ENCODE assay signal across 27 cellular contexts in the genomic region with DNA sequence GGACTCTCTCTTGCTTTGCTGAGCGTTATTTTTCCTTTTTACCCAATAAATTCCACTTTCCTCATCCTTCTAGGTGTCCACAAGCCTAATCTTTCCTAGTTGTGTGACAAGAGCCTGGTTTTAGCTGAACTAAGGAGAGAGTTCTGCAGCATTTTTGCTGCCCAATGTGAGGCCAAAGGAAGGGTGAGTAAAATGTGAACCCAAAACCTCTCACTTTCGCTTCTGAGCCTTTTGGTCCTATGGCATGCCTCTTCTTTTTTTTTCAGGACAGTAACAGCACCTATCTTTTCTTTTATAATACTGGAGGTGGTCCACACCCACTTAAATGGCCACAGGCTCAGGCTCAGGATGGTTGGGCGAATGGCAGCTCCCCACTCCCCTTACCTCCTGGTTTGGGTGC.
"Had no signal": no experiment of that assay in that cellular context is flagged by ENCODE, and none has a peak within 500 bp of the region (broad histone marks: within the 10 kb centered on the region; RNA-seq: fewer than 3 reads in every experiment).

No MANE protein-coding gene starts in this region.

- DNase-seq: activated CD4-positive, alpha-beta T cell treated with anti-CD3 and anti-CD28 coated beads for 48 hours; activated CD4-positive, alpha-beta T cell treated with anti-CD3 and anti-CD28 coated beads, Interleukin-2, amount 50 U/mL, for 4 hours; activated CD4-positive, CD25-positive, alpha-beta regulatory T cell treated with anti-CD3 and anti-CD28 coated beads, Interleukin-2, amount 50 U/mL, for 72 hours; activated CD8-positive, alpha-beta memory T cell treated with anti-CD3 and anti-CD28 coated beads, Interleukin-2, amount 50 U/mL, for 48 hours; activated CD8-positive, alpha-beta T cell treated with anti-CD3 and anti-CD28 coated beads, Interleukin-2, amount 10 ng/mL, durations not matched to agents 7 days and 5 days; activated effector memory CD4-positive, alpha-beta T cell treated with Interleukin-2 at 50 U/mL for 16 hours; activated naive CD4-positive, alpha-beta T cell; activated T-cell treated with anti-CD3 and anti-CD28 coated beads, Interleukin-2, amount 50 U/mL, for 1 hour; amygdala; NCI-H1092 treated with DMSO at 0.1 percent for 48 hours; NCI-H1417 treated with DMSO at 0.1 percent for 48 hours; NCI-H1694 treated with DMSO at 0.1 percent for 48 hours; NCI-H2029 treated with DMSO at 0.1 percent for 48 hours; NCI-H345; NCI-H510A; NCI-H526 treated with DMSO at 0.1 percent for 48 hours; NCI-H82; NK-92 treated with Interleukin-12 subunit alpha and Interleukin-12 subunit beta, amount 100 ng/mL, for 24 hours; OCI-M1; RPMI8226; SW 1271 had no signal

- ATAC-seq: activated CD8-positive, alpha-beta T cell treated with anti-CD3 and anti-CD28 coated beads, Interleukin-2, amount 10 ng/mL, durations not matched to agents 7 days and 5 days; Panc1; Right ventricle myocardium inferior; WTC11 had no signal

- H3K4me2 ChIP-seq: KMS-11 had no signal

- H3K9ac ChIP-seq: KMS-11 had no signal

- FAIRE-seq: astrocyte had no signal

- H3K4me3 ChIP-seq: SK-N-MC had no signal

- H3K27ac ChIP-seq: KMS-11, SK-N-MC had no signal
